18 cellular contexts compared by ENCODE assay signal in the genomic region with DNA sequence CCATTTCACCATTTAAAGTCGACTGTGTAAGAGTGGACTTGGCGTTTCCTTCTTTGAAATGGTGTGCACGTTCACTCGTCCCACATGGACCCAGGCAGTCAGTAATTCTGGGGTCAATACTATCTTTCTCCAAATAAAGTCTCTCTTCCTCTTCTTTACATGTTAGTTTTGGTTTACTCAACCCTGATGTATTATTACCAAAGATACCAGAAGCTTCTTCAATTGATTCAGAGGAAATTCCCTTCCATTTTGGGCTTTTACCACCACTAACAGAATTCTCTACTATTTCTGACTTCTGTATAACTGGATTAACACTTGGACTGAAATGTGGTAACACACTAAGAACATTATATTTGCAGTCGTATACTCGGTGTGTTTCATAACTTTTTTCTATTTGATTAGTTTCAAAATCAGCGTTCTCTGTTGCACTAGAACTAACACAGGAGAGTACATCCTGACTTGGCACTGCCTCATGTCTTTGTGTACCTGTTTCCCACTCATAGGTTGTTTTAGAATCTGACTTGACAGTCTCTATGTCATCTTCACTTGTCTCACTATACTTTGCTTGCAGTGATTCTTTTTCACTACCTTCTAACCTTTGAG.
A peak's percentile ranks its signal among the peaks of the same experiment; 100 is the strongest.
DNase-seq lines count a peak whose midpoint lies in the region; ATAC-seq and TF ChIP-seq lines count a peak whose summit lies in the region.
"Had no signal": no experiment of that assay in that cellular context is flagged by ENCODE, and none has a peak within 500 bp of the region (broad histone marks: within the 10 kb centered on the region; RNA-seq: fewer than 3 reads in every experiment).

No MANE protein-coding gene starts in this region.

- H3K27me3 Mint-ChIP-seq in activated CD4-positive, alpha-beta T cell treated with anti-CD3 and anti-CD28 coated beads for 36 hours = no peaks in the 10 kb centered on the region
- H3K27me3 Mint-ChIP-seq in activated T-helper 17 cell treated with anti-CD3 and anti-CD28 coated beads, Interleukin-2, amount 50 U/mL, for 72 hours = no peaks in the 10 kb centered on the region

- H3K9me2 ChIP-seq in GM23248 (ENCODE audit: insufficient read depth) = no peaks in the 10 kb centered on the region

- H3K4me2 ChIP-seq in GM23248 (ENCODE audit: unreplicated experiment) = no peak overlapping the region
- H3K4me2 ChIP-seq: hepatocyte had no signal

- H3K27me3 ChIP-seq in gastrocnemius medialis (no peaks in the 10 kb centered on the region), GM23248 (replicated peaks; ENCODE audit: insufficient read depth) (no peaks in the 10 kb centered on the region)
- H3K27me3 ChIP-seq: esophagus squamous epithelium, hepatocyte, suprapubic skin had no signal

- no peak overlapping the region for H2AFZ ChIP-seq in GM23248
- H2AFZ ChIP-seq: hepatocyte had no signal

- intact Hi-C loops in activated CD4-positive, alpha-beta T cell treated with anti-CD3 and anti-CD28 coated beads for 36 hours (cut with DNase I, micrococcal nuclease) = no loop called here
- intact Hi-C loops in gastrocnemius medialis (cut with DNase I; ENCODE audit: low total_unique reads) = loop anchor here (5.0 to 10.0 kb wide), 4 partner anchors 157 to 246 kb away; partner anchors contain the start of genes IDI1 and IDI2

- peaks cover 8% of the 10 kb centered on the region for H3F3A ChIP-seq in GM23248 (ENCODE audit: insufficient read depth)

- no peak overlapping the region for H3K9ac ChIP-seq in GM23248

- in situ Hi-C loops in gastrocnemius medialis (cut with MboI; ENCODE audit: low sequenced_read_pairs in 4 of 4) = no loop called here
- in situ Hi-C loops in GM23248 (cut with MboI) = no loop called here

- H3K4me3 ChIP-seq in gastrocnemius medialis (no peak overlapping the region), GM23248 (no peak overlapping the region)
- H3K4me3 ChIP-seq: esophagus squamous epithelium, hepatocyte, suprapubic skin had no signal

- CTCF ChIA-PET in activated CD4-positive, alpha-beta T cell treated with anti-CD3 and anti-CD28 coated beads for 36 hours (lab: Charles Lee) = no interaction called here

- H3K9me3 Mint-ChIP-seq in activated CD4-positive, alpha-beta T cell treated with anti-CD3 and anti-CD28 coated beads for 36 hours (ENCODE audit: low read depth) = no peaks in the 10 kb centered on the region
- H3K9me3 Mint-ChIP-seq in activated T-helper 17 cell treated with anti-CD3 and anti-CD28 coated beads, Interleukin-2, amount 50 U/mL, for 72 hours = no peaks in the 10 kb centered on the region

- no peaks in the 10 kb centered on the region for H3K36me3 ChIP-seq in gastrocnemius medialis
- 0 out of 2 replicates have a peak, but pooled peaks cover under 1% of the 10 kb centered on the region for H3K36me3 ChIP-seq in GM23248 (ENCODE audit: low read depth)

- WGBS in GM23248 (ENCODE audit: low coverage in 1 of 2, low lambda C conversion rate in 2 of 2, missing lambda C conversion rate in 2 of 2), 2 experiments = 92 to 95% methylated on average over 7 of the region's 7 CpGs

- H3K9me3 ChIP-seq in gastrocnemius medialis (no peaks in the 10 kb centered on the region), GM23248 (ENCODE audit: low read depth) (no peaks in the 10 kb centered on the region)
- H3K9me3 ChIP-seq: esophagus squamous epithelium, suprapubic skin had no signal

- TF ChIP-seq CTCF in gastrocnemius medialis (IDR thresholded peaks at IDR 0.05 in 4 of 5, conservative IDR thresholded peaks at IDR 0.05 in 1 of 5) = no peak

- TF ChIP-seq POLR2A in gastrocnemius medialis (IDR thresholded peaks at IDR 0.05) = no peak

- peak; percentile 63 for ATAC-seq in activated CD4-positive, alpha-beta T cell treated with anti-CD3 and anti-CD28 coated beads for 36 hours
- peak; percentile 37 for ATAC-seq in GM18870 (IDR thresholded peaks at IDR 0.05; ENCODE audit: unreplicated experiment)
- peak; percentile 64 for ATAC-seq in activated T-helper 17 cell treated with anti-CD3 and anti-CD28 coated beads, Interleukin-2, amount 50 U/mL, for 72 hours (replicated peaks)
- ATAC-seq in gastrocnemius medialis = no peak

- H3K4me3 Mint-ChIP-seq in activated CD4-positive, alpha-beta T cell treated with anti-CD3 and anti-CD28 coated beads for 36 hours = no peak overlapping the region
- H3K4me3 Mint-ChIP-seq in activated T-helper 17 cell treated with anti-CD3 and anti-CD28 coated beads, Interleukin-2, amount 50 U/mL, for 72 hours = no peak overlapping the region

- H3K79me2 ChIP-seq in GM23248 (ENCODE audit: insufficient read depth) = peaks cover 99% of the 10 kb centered on the region

- H3K36me3 Mint-ChIP-seq in activated CD4-positive, alpha-beta T cell treated with anti-CD3 and anti-CD28 coated beads for 36 hours (ENCODE audit: low read depth) = peaks cover 44% of the 10 kb centered on the region
- H3K36me3 Mint-ChIP-seq in activated T-helper 17 cell treated with anti-CD3 and anti-CD28 coated beads, Interleukin-2, amount 50 U/mL, for 72 hours (ENCODE audit: low read depth) = peaks cover 91% of the 10 kb centered on the region

- peaks cover 29% of the 10 kb centered on the region for H3K4me1 Mint-ChIP-seq in activated CD4-positive, alpha-beta T cell treated with anti-CD3 and anti-CD28 coated beads for 36 hours
- peaks cover 26% of the 10 kb centered on the region for H3K4me1 Mint-ChIP-seq in activated T-helper 17 cell treated with anti-CD3 and anti-CD28 coated beads, Interleukin-2, amount 50 U/mL, for 72 hours

- DNase-seq in activated CD4-positive, alpha-beta T cell treated with anti-CD3 and anti-CD28 coated beads for 36 hours = no peak
- DNase-seq in activated CD4-positive, alpha-beta T cell treated with anti-CD3 and anti-CD28 coated beads for 48 hours = no peak
- no peak for DNase-seq in gastrocnemius medialis
- DNase-seq in T1000 (lab: John Stamatoyannopoulos, UW) = no peak
- no peak for DNase-seq in GM23248
- DNase-seq in NK-92 treated with Interleukin-12 subunit alpha and Interleukin-12 subunit beta, amount 100 ng/mL, for 24 hours (lab: John Stamatoyannopoulos, UW) = no peak
- DNase-seq: activated effector memory CD4-positive, alpha-beta T cell treated with anti-CD3 and anti-CD28 coated beads, Interleukin-2, amount 50 U/mL, for 16 hours; EL; esophagus squamous epithelium; kidney glomerular epithelial cell; NCI-H2029; NCI-H69; posterior cingulate gyrus had no signal

- H3K4me1 ChIP-seq in gastrocnemius medialis (peaks cover 72 to 75% of the 10 kb centered on the region in 2 donors), GM23248 (ENCODE audit: insufficient read depth) (peaks cover 8% of the 10 kb centered on the region; the same call in 1 of the 2 replicates)
- H3K4me1 ChIP-seq: esophagus squamous epithelium, suprapubic skin had no signal

- H3K27ac Mint-ChIP-seq in activated CD4-positive, alpha-beta T cell treated with anti-CD3 and anti-CD28 coated beads for 36 hours = peak overlapping the region; percentile 48
- H3K27ac Mint-ChIP-seq in activated T-helper 17 cell treated with anti-CD3 and anti-CD28 coated beads, Interleukin-2, amount 50 U/mL, for 72 hours = peak overlapping the region; percentile 37

- H4K20me1 ChIP-seq in GM23248 (ENCODE audit: insufficient read depth) = no peaks in the 10 kb centered on the region

- POLR2A ChIA-PET in activated CD4-positive, alpha-beta T cell treated with anti-CD3 and anti-CD28 coated beads for 36 hours (lab: Charles Lee) = no interaction called here

- peak overlapping the region; percentile 93 to 95 (median 94) for H3K27ac ChIP-seq in gastrocnemius medialis
- no peak overlapping the region for H3K27ac ChIP-seq in GM23248
- H3K27ac ChIP-seq: C4-2B, esophagus squamous epithelium, hepatocyte, suprapubic skin had no signal

Comparison
In these comparisons a context has a peak if more than half of its experiments do, and no peak if none do; other contexts are left out.
1. ATAC-seq: peak in activated CD4-positive, alpha-beta T cell treated with anti-CD3 and anti-CD28 coated beads for 36 hours (single experiment), GM18870 (single experiment) and activated T-helper 17 cell treated with anti-CD3 and anti-CD28 coated beads, Interleukin-2, amount 50 U/mL, for 72 hours (single experiment); none in gastrocnemius medialis (0 of 2).